ENCODE assay signal across 8 cellular contexts in the genomic region with DNA sequence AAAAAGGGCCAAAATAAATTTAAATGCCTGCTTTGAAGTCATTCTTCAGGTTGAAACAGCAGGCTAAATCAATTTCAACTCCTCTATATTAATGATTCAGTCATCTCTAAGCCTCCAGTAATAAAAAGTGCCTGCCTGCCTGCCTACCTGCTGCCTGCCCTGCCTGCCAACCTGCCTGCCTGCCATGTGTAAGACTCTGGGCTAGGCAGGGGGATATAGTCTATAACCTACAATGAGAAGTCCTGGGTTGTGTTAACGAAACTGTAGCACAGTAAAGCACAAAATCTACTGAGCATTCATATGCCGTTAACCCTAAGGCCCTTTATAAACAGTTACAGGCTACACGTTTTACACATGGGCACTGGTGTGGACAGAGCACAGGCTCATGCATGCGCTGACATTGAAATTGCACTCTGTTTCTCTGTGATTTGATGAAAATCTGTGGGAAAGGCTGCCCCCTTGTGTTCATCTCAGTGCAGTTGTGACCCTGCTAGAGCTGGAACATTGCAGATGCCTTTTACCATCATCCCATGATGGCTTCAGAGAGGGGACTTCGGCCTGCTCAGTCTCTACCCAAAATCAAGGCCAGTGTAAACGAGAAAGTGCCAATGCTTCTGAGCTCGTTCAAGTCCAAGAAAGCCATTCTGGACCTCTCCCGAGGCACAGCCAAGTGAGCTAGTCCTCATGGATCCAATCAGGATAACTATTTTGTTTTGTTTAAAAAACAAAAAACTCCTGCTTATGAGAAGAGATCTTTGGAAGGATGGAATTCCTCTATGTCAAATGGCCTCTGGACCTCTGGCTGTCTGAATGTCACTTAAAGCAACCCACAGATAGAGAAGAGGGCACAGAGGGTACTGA.
DNase-seq lines count a peak whose midpoint lies in the region; ATAC-seq and TF ChIP-seq lines count a peak whose summit lies in the region.

No MANE protein-coding gene starts in this region.

- DNase-seq in ELF-1 (ENCODE audit: low read depth, low spot score) (peak; percentile 60), IMR-90 (peak; percentile 79), RPMI8226 (peak; percentile 52), foreskin keratinocyte (peak; percentile 21 to 58), osteoblast (ENCODE audit: insufficient read length, low spot score, missing footprints) (peak; percentile 81), upper lobe of left lung (peak in 1 of 2 donors; percentile 42)

- POLR2A ChIA-PET in IMR-90 (lab: Charles Lee; ENCODE audit: unreplicated experiment): no interaction called here

- H3K27ac Mint-ChIP-seq in activated T-helper 17 cell treated with anti-CD3 and anti-CD28 coated beads, Interleukin-2, amount 50 U/mL, for 72 hours: no peak overlapping the region

- H3K27ac ChIP-seq in IMR-90 (ENCODE audit: insufficient read depth, low read length) (no peak overlapping the region), foreskin keratinocyte (no peak overlapping the region), osteoblast (ENCODE audit: low read depth, low read length) (no peak overlapping the region), upper lobe of left lung (no peak overlapping the region)

- H2BK120ac ChIP-seq in IMR-90 (ENCODE audit: low read depth, low read length): peak overlapping the region; percentile 24

- no TSS peak for BruUV-seq in IMR-90 (replicated peaks; lab: Mats Ljungman, UMichigan)

- no peaks in the 10 kb centered on the region; a peak in 1 of 4 replicates for H3K79me1 ChIP-seq in IMR-90 (ENCODE audit: low read depth in 1 of 2, low read length in 2 of 2)

- in situ Hi-C loops in IMR-90 (cut with MboI; ENCODE audit: low sequenced_read_pairs): loop anchor here (5.0 to 10.0 kb wide), 3 partner anchors 86 to 783 kb away; no protein-coding TSS in a partner anchor

- H3K18ac ChIP-seq in IMR-90 (ENCODE audit: low read depth, low read length): no peak overlapping the region

- no peak overlapping the region for H2AK5ac ChIP-seq in IMR-90 (ENCODE audit: low read depth, low read length)

- no peak overlapping the region; the same call in 1 of the 2 replicates for H3K4ac ChIP-seq in IMR-90 (ENCODE audit: low read depth, low read length)

- H2AK9ac ChIP-seq in IMR-90 (replicated peaks; ENCODE audit: low read depth, low read length, poor library complexity): no peak overlapping the region

- no peaks in the 10 kb centered on the region for H3K9me3 Mint-ChIP-seq in activated T-helper 17 cell treated with anti-CD3 and anti-CD28 coated beads, Interleukin-2, amount 50 U/mL, for 72 hours

- H4K20me1 ChIP-seq in IMR-90 (ENCODE audit: insufficient read depth, low read length): no peaks in the 10 kb centered on the region
- no peaks in the 10 kb centered on the region for H4K20me1 ChIP-seq in osteoblast (ENCODE audit: insufficient read depth, low read length)

- TF ChIP-seq EP300 in upper lobe of left lung (IDR thresholded peaks at IDR 0.05): no peak

- peak; percentile 87 for ATAC-seq in GM21529 (IDR thresholded peaks at IDR 0.05; ENCODE audit: unreplicated experiment)
- peak; percentile 99 for ATAC-seq in IMR-90 (ENCODE audit: low read depth)
- peak; percentile 80 for ATAC-seq in activated T-helper 17 cell treated with anti-CD3 and anti-CD28 coated beads, Interleukin-2, amount 50 U/mL, for 72 hours (replicated peaks)
- peak; percentile 96 for ATAC-seq in foreskin keratinocyte
- ATAC-seq in upper lobe of left lung (ENCODE audit: low FRiP score in 2 of 2): peak; percentile 78 to 93

- 0 out of 4 replicates have a peak overlapping the region, but pooled peaks of 1 of the 2 experiments have one; percentile 48 for H4K8ac ChIP-seq in IMR-90 (ENCODE audit: low read depth in 2 of 2, low read length in 2 of 2)

- H2BK20ac ChIP-seq in IMR-90 (ENCODE audit: low read depth, low read length): no peak overlapping the region

- CTCF ChIA-PET in IMR-90 (lab: Yijun Ruan, JAX): interaction anchor here (0.9 to 1.1 kb wide), 4 partner anchors 17 to 86 kb away, joined by 3 read pairs; no protein-coding TSS in a partner anchor

- 0% methylated on average over 2 of the region's 8 CpGs; no CpG with 5 or more reads in 1 of the 2 experiments for WGBS in IMR-90 (ENCODE audit: extremely low coverage in 2 of 2, insufficient read length in 1 of 2), 2 experiments
- WGBS in upper lobe of left lung, 2 donors: 34 to 45% methylated on average over 8 of the region's 8 CpGs

- peak; percentile 82 for TF ChIP-seq CTCF in IMR-90 (conservative IDR thresholded peaks at IDR 0.05; ENCODE audit: low read depth, low read length)
- TF ChIP-seq CTCF in foreskin keratinocyte (conservative IDR thresholded peaks at IDR 0.05): peak; percentile 80
- peak; percentile 83 for TF ChIP-seq CTCF in osteoblast (IDR thresholded peaks at IDR 0.05; ENCODE audit: extremely low read depth, low read depth, low read length)
- peak; percentile 38 to 75 (median 66) for TF ChIP-seq CTCF in upper lobe of left lung (IDR thresholded peaks at IDR 0.05)

- H3K9me1 ChIP-seq in IMR-90 (ENCODE audit: insufficient read depth, low read length): no peaks in the 10 kb centered on the region

- no peak overlapping the region for H3K9ac ChIP-seq in IMR-90 (ENCODE audit: low read depth, low read length)

- H3K4me1 Mint-ChIP-seq in activated T-helper 17 cell treated with anti-CD3 and anti-CD28 coated beads, Interleukin-2, amount 50 U/mL, for 72 hours: no peaks in the 10 kb centered on the region

- H2AFZ ChIP-seq in IMR-90 (replicated peaks; ENCODE audit: low read length, poor library complexity) (peak overlapping the region; percentile 45), osteoblast (ENCODE audit: low read length) (peak overlapping the region; percentile 27)

- H3K4me3 ChIP-seq in IMR-90 (ENCODE audit: insufficient read depth, low read depth, low read length): no peak overlapping the region
- no peak overlapping the region for H3K4me3 ChIP-seq in osteoblast (ENCODE audit: insufficient read depth, low read length)
- no peak overlapping the region for H3K4me3 ChIP-seq in upper lobe of left lung

- no peak overlapping the region for H3K14ac ChIP-seq in IMR-90 (replicated peaks; ENCODE audit: low read depth, low read length)

- H3K9me3 ChIP-seq in IMR-90 (ENCODE audit: control insufficient read depth, insufficient read depth, low read length) (no peaks in the 10 kb centered on the region), osteoblast (ENCODE audit: low read depth, low read length) (no peaks in the 10 kb centered on the region), upper lobe of left lung (no peaks in the 10 kb centered on the region)

- H3K36me3 ChIP-seq in IMR-90 (ENCODE audit: control insufficient read depth, insufficient read depth, low read length) (no peaks in the 10 kb centered on the region), osteoblast (ENCODE audit: insufficient read depth, low read length) (peaks cover 6% of the 10 kb centered on the region), upper lobe of left lung (no peaks in the 10 kb centered on the region)

- H3K4me2 ChIP-seq in IMR-90 (ENCODE audit: low read depth, low read length) (no peak overlapping the region), osteoblast (ENCODE audit: insufficient read depth, low read length) (no peak overlapping the region)

- H3K27me3 ChIP-seq in IMR-90 (ENCODE audit: control insufficient read depth, insufficient read depth, low read length) (no peaks in the 10 kb centered on the region), foreskin keratinocyte (no peaks in the 10 kb centered on the region), osteoblast (ENCODE audit: insufficient read depth, low read length) (no peaks in the 10 kb centered on the region), upper lobe of left lung (no peaks in the 10 kb centered on the region)

- intact Hi-C loops in IMR-90 (cut with micrococcal nuclease): loop anchor here (1.0 to 5.0 kb wide), 7 partner anchors 90 to 787 kb away; no protein-coding TSS in a partner anchor

- peak; percentile 91 for TF ChIP-seq RAD21 in IMR-90 (IDR thresholded peaks at IDR 0.05; ENCODE audit: low read length)

- H4K91ac ChIP-seq in IMR-90 (ENCODE audit: insufficient read depth, low read depth, low read length): no peak overlapping the region; the same call in 1 of the 2 replicates

- H3K56ac ChIP-seq in IMR-90 (ENCODE audit: extremely low read depth, insufficient read depth, low read length): no peak overlapping the region

- no peak overlapping the region for H3K4me3 Mint-ChIP-seq in activated T-helper 17 cell treated with anti-CD3 and anti-CD28 coated beads, Interleukin-2, amount 50 U/mL, for 72 hours

- H3K4me1 ChIP-seq in IMR-90 (ENCODE audit: control insufficient read depth, insufficient read depth, low read length) (no peaks in the 10 kb centered on the region), foreskin keratinocyte (no peaks in the 10 kb centered on the region), osteoblast (ENCODE audit: insufficient read depth, low read length) (peaks cover under 1% of the 10 kb centered on the region), upper lobe of left lung (no peaks in the 10 kb centered on the region)

- no peak overlapping the region for H3K23ac ChIP-seq in IMR-90 (ENCODE audit: low read depth, low read length)

- no peaks in the 10 kb centered on the region for H3K27me3 Mint-ChIP-seq in activated T-helper 17 cell treated with anti-CD3 and anti-CD28 coated beads, Interleukin-2, amount 50 U/mL, for 72 hours

- H2BK15ac ChIP-seq in IMR-90 (ENCODE audit: low read depth, low read length): no peak overlapping the region

- H3K36me3 Mint-ChIP-seq in activated T-helper 17 cell treated with anti-CD3 and anti-CD28 coated beads, Interleukin-2, amount 50 U/mL, for 72 hours (ENCODE audit: low read depth): peaks cover 9% of the 10 kb centered on the region

- dilution Hi-C loops in IMR-90 (cut with HindIII; ENCODE audit: low sequenced_read_pairs, unreplicated experiment): no loop called here

- H4K5ac ChIP-seq in IMR-90 (ENCODE audit: low read depth, low read length): no peak overlapping the region

- no peak overlapping the region for H2BK5ac ChIP-seq in IMR-90 (ENCODE audit: low read depth, low read length, poor library complexity, severe bottlenecking)

- H3K79me2 ChIP-seq in osteoblast (ENCODE audit: insufficient read depth, low read length): no peaks in the 10 kb centered on the region

- TF ChIP-seq POLR2A in IMR-90 (IDR thresholded peaks at IDR 0.05; ENCODE audit: low read depth, low read length) (no peak; the same call in 1 of the 2 replicates), upper lobe of left lung (IDR thresholded peaks at IDR 0.05) (no peak)

TF ChIP-seq in IMR-90, 13 proteins besides CTCF, POLR2A, EP300 and RAD21 (continues in another document):
- no peak for TF ChIP-seq MAFK (IDR thresholded peaks at IDR 0.05; ENCODE audit: low read depth, low read length)
- TF ChIP-seq, protein P1, sequence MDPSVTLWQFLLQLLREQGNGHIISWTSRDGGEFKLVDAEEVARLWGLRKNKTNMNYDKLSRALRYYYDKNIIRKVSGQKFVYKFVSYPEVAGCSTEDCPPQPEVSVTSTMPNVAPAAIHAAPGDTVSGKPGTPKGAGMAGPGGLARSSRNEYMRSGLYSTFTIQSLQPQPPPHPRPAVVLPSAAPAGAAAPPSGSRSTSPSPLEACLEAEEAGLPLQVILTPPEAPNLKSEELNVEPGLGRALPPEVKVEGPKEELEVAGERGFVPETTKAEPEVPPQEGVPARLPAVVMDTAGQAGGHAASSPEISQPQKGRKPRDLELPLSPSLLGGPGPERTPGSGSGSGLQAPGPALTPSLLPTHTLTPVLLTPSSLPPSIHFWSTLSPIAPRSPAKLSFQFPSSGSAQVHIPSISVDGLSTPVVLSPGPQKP (IDR thresholded peaks at IDR 0.05; ENCODE audit: borderline replicate concordance, low read depth, low read length): no peak
- no peak for TF ChIP-seq RCOR1 (IDR thresholded peaks at IDR 0.05; ENCODE audit: insufficient replicate concordance, low read length)
